24 cellular contexts compared by ENCODE assay signal in genomic region chr17:67484261-67484660, GRCh38.
"Had no signal": no experiment of that assay in that cellular context is flagged by ENCODE, and none has a peak within 500 bp of the region (broad histone marks: within the 10 kb centered on the region; RNA-seq: fewer than 3 reads in every experiment).

No MANE protein-coding gene starts in this region.

- H3K27me3 Mint-ChIP-seq: activated CD4-positive, alpha-beta T cell treated with anti-CD3 and anti-CD28 coated beads for 36 hours; activated naive CD4-positive, alpha-beta T cell treated with anti-CD3 and anti-CD28 coated beads, Interleukin-2, amount 10 ng/mL, durations not matched to agents 7 days and 5 days; progenitor cell of endocrine pancreas had no signal

- DNase-seq: activated CD4-positive, alpha-beta T cell treated with anti-CD3 and anti-CD28 coated beads for 36 hours; activated CD4-positive, alpha-beta T cell treated with anti-CD3 and anti-CD28 coated beads, Interleukin-2, amount 50 U/mL, for 48 hours; activated effector memory CD4-positive, alpha-beta T cell treated with Interleukin-2 at 50 U/mL for 16 hours; activated naive CD4-positive, alpha-beta T cell treated with anti-CD3 and anti-CD28 coated beads, Interleukin-2, amount 10 ng/mL, durations not matched to agents 7 days and 5 days; central memory CD4-positive, alpha-beta T cell; effector memory CD4-positive, alpha-beta T cell; esophagus squamous epithelium; heart left ventricle; islet precursor cell; left colon; mesenchymal stem cell; retina; stimulated activated CD4-positive, alpha-beta T cell treated with anti-CD3 and anti-CD28 coated beads, Interleukin-2, amount 100 ng/mL, for 48 hours; stimulated activated CD8-positive, alpha-beta memory T cell treated with anti-CD3 and anti-CD28 coated beads, Interleukin-4, amount 100 ng/mL, for 48 hours; stimulated activated naive CD4-positive, alpha-beta T cell; substantia nigra; T1000; thyroid gland had no signal

- ATAC-seq: activated CD4-positive, alpha-beta T cell treated with anti-CD3 and anti-CD28 coated beads for 36 hours; heart left ventricle; left colon; WTC11 had no signal

- H3K4me3 ChIP-seq: adrenal gland, esophagus squamous epithelium, heart left ventricle, neural progenitor cell, SJSA1, thyroid gland had no signal

- H3K4me3 Mint-ChIP-seq: activated CD4-positive, alpha-beta T cell treated with anti-CD3 and anti-CD28 coated beads for 36 hours; activated naive CD4-positive, alpha-beta T cell treated with anti-CD3 and anti-CD28 coated beads, Interleukin-2, amount 10 ng/mL, durations not matched to agents 7 days and 5 days; neural progenitor cell; T-helper 1 cell treated with Interleukin-12 subunit alpha and Interleukin-12 subunit beta and Interleukin-4 antibody, amounts not matched to agents 30 μg/mL and 1 μg/mL, for 36 hours; WTC11 had no signal

- H3K9me3 ChIP-seq: adrenal gland, esophagus squamous epithelium, heart left ventricle, SJSA1, thyroid gland had no signal

- H3K27ac ChIP-seq: adrenal gland, esophagus squamous epithelium, heart left ventricle, neural progenitor cell, SJSA1, thyroid gland had no signal

- H3K36me3 ChIP-seq: adrenal gland, esophagus squamous epithelium, heart left ventricle, neural progenitor cell, SJSA1, thyroid gland had no signal

- H3K9me3 Mint-ChIP-seq: activated naive CD4-positive, alpha-beta T cell treated with anti-CD3 and anti-CD28 coated beads, Interleukin-2, amount 10 ng/mL, durations not matched to agents 7 days and 5 days; neural progenitor cell had no signal

- H3K4me1 ChIP-seq: SJSA1 had no signal

- H3K27ac Mint-ChIP-seq: activated naive CD4-positive, alpha-beta T cell treated with anti-CD3 and anti-CD28 coated beads, Interleukin-2, amount 10 ng/mL, durations not matched to agents 7 days and 5 days; neural progenitor cell; progenitor cell of endocrine pancreas; T-helper 1 cell treated with Interleukin-12 subunit alpha and Interleukin-12 subunit beta and Interleukin-4 antibody, amounts not matched to agents 30 μg/mL and 1 μg/mL, for 36 hours; WTC11 had no signal

- H3K27me3 ChIP-seq: adrenal gland, esophagus squamous epithelium, heart left ventricle, neural progenitor cell, SJSA1, thyroid gland had no signal
